Comparison of ENCODE assay signal across 11 cellular contexts in the genomic region with DNA sequence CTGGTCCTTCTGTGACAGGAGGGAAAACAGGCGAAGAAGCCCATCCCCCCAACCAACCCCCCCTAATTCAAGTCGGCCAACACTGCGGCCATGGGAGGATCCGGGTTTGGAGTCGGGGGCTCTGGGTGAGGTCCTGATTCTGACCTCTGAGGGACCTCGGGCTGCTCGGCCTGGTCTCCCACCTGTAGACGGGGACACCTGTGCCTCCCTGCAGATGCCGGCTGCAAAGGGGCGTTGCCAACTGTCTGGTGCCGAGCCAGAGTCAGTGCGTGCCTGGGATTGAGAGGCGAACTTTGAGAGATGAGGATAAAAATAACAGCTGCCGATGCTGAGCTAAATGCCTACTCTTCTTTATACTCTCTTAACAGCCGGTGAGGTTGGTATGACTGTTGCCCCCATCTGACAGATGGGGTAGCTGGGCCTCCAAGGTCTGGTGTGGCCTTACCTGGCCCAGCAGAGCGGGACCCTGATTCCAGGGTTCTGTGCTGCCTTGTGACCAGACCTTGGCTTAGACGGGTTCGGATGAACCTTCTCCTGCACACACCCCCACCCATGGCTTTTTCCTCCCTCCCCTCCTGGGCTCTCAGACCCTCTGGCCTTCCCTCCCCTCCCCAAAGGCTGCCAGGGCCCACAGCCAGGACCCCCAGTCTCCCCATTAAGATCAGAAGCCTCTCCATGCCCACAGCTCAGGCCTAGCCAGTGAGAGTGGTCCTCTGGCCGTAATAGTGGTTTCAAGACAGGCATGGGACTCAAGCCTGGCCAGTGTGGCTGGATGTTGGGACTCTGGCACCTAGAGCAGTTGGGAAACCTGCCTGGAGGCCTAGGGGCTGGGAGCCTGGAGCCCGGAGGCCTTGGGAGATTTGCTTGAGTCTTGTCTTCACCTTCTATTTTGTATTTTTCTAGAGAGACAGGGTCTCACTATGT. TPM values are rescaled to one million over a fixed set of nuclear protein-coding genes. Genes with fewer than 3 reads are reported as not detected.
DNase-seq lines count a peak whose midpoint lies in the region; ATAC-seq and TF ChIP-seq lines count a peak whose summit lies in the region.
"Had no signal": no experiment of that assay in that cellular context is flagged by ENCODE, and none has a peak within 500 bp of the region (broad histone marks: within the 10 kb centered on the region; RNA-seq: fewer than 3 reads in every experiment).

No MANE protein-coding gene starts in this region.

- intact Hi-C loops in testis (cut with DNase I; ENCODE audit: low total_unique reads), result no loop called here
- intact Hi-C loops in activated T-helper 1 cell treated with anti-CD3 and anti-CD28 coated beads, Interleukin-12 subunit alpha, Interleukin-12 subunit beta, Interleukin-2, Interleukin-4 antibody, amounts not matched to agents 30 ng/mL and 10 ng/mL and 1 ng/mL, durations not matched to agents 14 hours and 24 hours and 36 hours (cut with micrococcal nuclease), result no loop called here

- no peak for TF ChIP-seq POLR2A in testis (IDR thresholded peaks at IDR 0.05)

- H3K36me3 ChIP-seq in HUES48 (ENCODE audit: control insufficient read depth, insufficient read depth, low read length), result no peaks in the 10 kb centered on the region
- no peaks in the 10 kb centered on the region for H3K36me3 ChIP-seq in iPS-15b (ENCODE audit: control insufficient read depth, insufficient read depth, low read length)
- H3K36me3 ChIP-seq in testis (ENCODE audit: low read depth, missing control alignments), result no peaks in the 10 kb centered on the region
- H3K36me3 ChIP-seq: tibial artery had no signal

- peaks cover 17% of the 10 kb centered on the region for H3K4me1 Mint-ChIP-seq in WTC11
- H3K4me1 Mint-ChIP-seq in activated T-helper 1 cell treated with anti-CD3 and anti-CD28 coated beads, Interleukin-12 subunit alpha, Interleukin-12 subunit beta, Interleukin-2, Interleukin-4 antibody, amounts not matched to agents 30 ng/mL and 10 ng/mL and 1 ng/mL, durations not matched to agents 14 hours and 24 hours and 36 hours (ENCODE audit: low read depth), result no peaks in the 10 kb centered on the region

- H3K9me3 ChIP-seq in HUES48 (ENCODE audit: control insufficient read depth, insufficient read depth, low read length), result no peaks in the 10 kb centered on the region; the same call in 1 of the 2 replicates
- no peaks in the 10 kb centered on the region for H3K9me3 ChIP-seq in iPS-15b (ENCODE audit: control insufficient read depth, insufficient read depth, low read length)
- H3K9me3 ChIP-seq in testis, result no peaks in the 10 kb centered on the region
- H3K9me3 ChIP-seq: tibial artery had no signal

- H3K4me3 Mint-ChIP-seq in WTC11, result no peak overlapping the region
- no peak overlapping the region for H3K4me3 Mint-ChIP-seq in activated T-helper 1 cell treated with anti-CD3 and anti-CD28 coated beads, Interleukin-12 subunit alpha, Interleukin-12 subunit beta, Interleukin-2, Interleukin-4 antibody, amounts not matched to agents 30 ng/mL and 10 ng/mL and 1 ng/mL, durations not matched to agents 14 hours and 24 hours and 36 hours
- H3K4me3 Mint-ChIP-seq: immature natural killer cell had no signal

- peak; percentile 29 for ATAC-seq in WTC11

- peaks cover 7% of the 10 kb centered on the region for H3K9me3 Mint-ChIP-seq in WTC11
- H3K9me3 Mint-ChIP-seq in activated T-helper 1 cell treated with anti-CD3 and anti-CD28 coated beads, Interleukin-12 subunit alpha, Interleukin-12 subunit beta, Interleukin-2, Interleukin-4 antibody, amounts not matched to agents 30 ng/mL and 10 ng/mL and 1 ng/mL, durations not matched to agents 14 hours and 24 hours and 36 hours, result no peaks in the 10 kb centered on the region
- H3K9me3 Mint-ChIP-seq: IgD-negative memory B cell, immature natural killer cell had no signal

- TF ChIP-seq CTCF in WTC11 (IDR thresholded peaks at IDR 0.05), result no peak
- TF ChIP-seq CTCF in testis (IDR thresholded peaks at IDR 0.05), result no peak

- no peak overlapping the region for H3K27ac Mint-ChIP-seq in WTC11
- no peak overlapping the region for H3K27ac Mint-ChIP-seq in activated T-helper 1 cell treated with anti-CD3 and anti-CD28 coated beads, Interleukin-12 subunit alpha, Interleukin-12 subunit beta, Interleukin-2, Interleukin-4 antibody, amounts not matched to agents 30 ng/mL and 10 ng/mL and 1 ng/mL, durations not matched to agents 14 hours and 24 hours and 36 hours
- H3K27ac Mint-ChIP-seq: IgD-negative memory B cell, immature natural killer cell had no signal

- H3K36me3 Mint-ChIP-seq in WTC11, result peaks cover 16% of the 10 kb centered on the region
- no peaks in the 10 kb centered on the region for H3K36me3 Mint-ChIP-seq in activated T-helper 1 cell treated with anti-CD3 and anti-CD28 coated beads, Interleukin-12 subunit alpha, Interleukin-12 subunit beta, Interleukin-2, Interleukin-4 antibody, amounts not matched to agents 30 ng/mL and 10 ng/mL and 1 ng/mL, durations not matched to agents 14 hours and 24 hours and 36 hours (ENCODE audit: low read depth)
- H3K36me3 Mint-ChIP-seq: IgD-negative memory B cell, immature natural killer cell had no signal

- H3K4me3 ChIP-seq in HUES48 (ENCODE audit: low read depth, low read length) (peak overlapping the region; percentile 38; the same call in 1 of the 2 replicates), iPS-15b (ENCODE audit: low read depth, low read length) (peak overlapping the region; percentile 43), testis (peak overlapping the region; percentile 21 to 48)

- no peaks in the 10 kb centered on the region for H3K27me3 ChIP-seq in HUES48 (ENCODE audit: control insufficient read depth, insufficient read depth, low read length)
- no peaks in the 10 kb centered on the region for H3K27me3 ChIP-seq in iPS-15b (ENCODE audit: control insufficient read depth, insufficient read depth, low read length)
- no peaks in the 10 kb centered on the region for H3K27me3 ChIP-seq in testis

- DNase-seq in WTC11 (ENCODE audit: low spot score) (peak; percentile 11), testis (peak; percentile 40), AML-193 (lab: John Stamatoyannopoulos, UW) (no peak), A172 (ENCODE audit: low spot score) (no peak)
- no peak for DNase-seq in activated T-helper 1 cell treated with anti-CD3 and anti-CD28 coated beads, Interleukin-12 subunit alpha, Interleukin-12 subunit beta, Interleukin-2, Interleukin-4 antibody, amounts not matched to agents 30 ng/mL and 10 ng/mL and 1 ng/mL, durations not matched to agents 14 hours and 24 hours and 36 hours (ENCODE audit: low spot score)
- DNase-seq: cerebellar nuclear complex had no signal

- H3K4me1 ChIP-seq in HUES48 (ENCODE audit: control insufficient read depth, insufficient read depth, low read length), result peaks cover 3% of the 10 kb centered on the region; the same call in 1 of the 2 replicates
- no peaks in the 10 kb centered on the region for H3K4me1 ChIP-seq in iPS-15b (ENCODE audit: control insufficient read depth, insufficient read depth, low read length)
- peaks cover 10% of the 10 kb centered on the region for H3K4me1 ChIP-seq in testis

- POLR2A ChIA-PET in WTC11 (lab: Charles Lee), result no interaction called here

- CTCF ChIA-PET in WTC11 (lab: Charles Lee), result interaction anchor here (0.6 to 4.2 kb wide), 18 partner anchors 10 to 705 kb away, joined by 3 to 52 read pairs (median 4); a partner anchor contains a TSS

- no peak overlapping the region for H3K27ac ChIP-seq in HUES48 (ENCODE audit: low read depth, low read length)
- no peak overlapping the region for H3K27ac ChIP-seq in testis
- H3K27ac ChIP-seq: tibial artery had no signal

- H3K27me3 Mint-ChIP-seq in WTC11 (ENCODE audit: low read depth), result peaks cover 4% of the 10 kb centered on the region; the same call in 1 of the 2 replicates
- H3K27me3 Mint-ChIP-seq in activated T-helper 1 cell treated with anti-CD3 and anti-CD28 coated beads, Interleukin-12 subunit alpha, Interleukin-12 subunit beta, Interleukin-2, Interleukin-4 antibody, amounts not matched to agents 30 ng/mL and 10 ng/mL and 1 ng/mL, durations not matched to agents 14 hours and 24 hours and 36 hours (ENCODE audit: insufficient read depth), result peaks cover 4% of the 10 kb centered on the region

- 25 to 39% methylated on average over 14 to 20 of the region's 20 CpGs for WGBS in testis, 2 donors

- H3K9ac ChIP-seq in HUES48 (ENCODE audit: low read depth, low read length), result no peak overlapping the region
- H3K9ac ChIP-seq in iPS-15b (ENCODE audit: low read depth, low read length), result no peak overlapping the region

TF ChIP-seq in WTC11, 78 proteins besides CTCF, POLR2A, EP300 and RAD21 (continues in another document):
- TF ChIP-seq, protein P1, sequence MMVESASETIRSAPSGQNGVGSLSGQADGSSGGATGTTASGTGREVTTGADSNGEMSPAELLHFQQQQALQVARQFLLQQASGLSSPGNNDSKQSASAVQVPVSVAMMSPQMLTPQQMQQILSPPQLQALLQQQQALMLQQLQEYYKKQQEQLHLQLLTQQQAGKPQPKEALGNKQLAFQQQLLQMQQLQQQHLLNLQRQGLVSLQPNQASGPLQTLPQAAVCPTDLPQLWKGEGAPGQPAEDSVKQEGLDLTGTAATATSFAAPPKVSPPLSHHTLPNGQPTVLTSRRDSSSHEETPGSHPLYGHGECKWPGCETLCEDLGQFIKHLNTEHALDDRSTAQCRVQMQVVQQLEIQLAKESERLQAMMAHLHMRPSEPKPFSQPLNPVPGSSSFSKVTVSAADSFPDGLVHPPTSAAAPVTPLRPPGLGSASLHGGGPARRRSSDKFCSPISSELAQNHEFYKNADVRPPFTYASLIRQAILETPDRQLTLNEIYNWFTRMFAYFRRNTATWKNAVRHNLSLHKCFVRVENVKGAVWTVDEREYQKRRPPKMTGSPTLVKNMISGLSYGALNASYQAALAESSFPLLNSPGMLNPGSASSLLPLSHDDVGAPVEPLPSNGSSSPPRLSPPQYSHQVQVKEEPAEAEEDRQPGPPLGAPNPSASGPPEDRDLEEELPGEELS (CRISPR knock-in tag; IDR thresholded peaks at IDR 0.05), result no peak

RNA-seq across cellular contexts. Expression of a gene that starts 41.7 kb away (rescaled TPM):
- total RNA-seq in WTC11 (2021) (3.1 to 3.3 TPM (median 3.2 TPM) in 3 replicates), testis (1 to 10 TPM; 1.7 to 3.0 TPM)
- polyA plus RNA-seq in testis (ENCODE audit: insufficient read depth, low read depth, low replicate concordance), result 1.7 TPM
- not detected in 2 replicates for total RNA-seq in activated T-helper 1 cell treated with anti-CD3 and anti-CD28 coated beads, Interleukin-12 subunit alpha, Interleukin-12 subunit beta, Interleukin-2, Interleukin-4 antibody, amounts not matched to agents 30 ng/mL and 10 ng/mL and 1 ng/mL, durations not matched to agents 14 hours and 24 hours and 36 hours
- total RNA-seq in A172 (2014; rRNA removed; shearing (Covaris generic)), result 0.31 TPM in 1 of 2 replicates, not detected in the other
- polyA plus RNA-seq: IgD-negative memory B cell, immature natural killer cell had no signal

RNA-seq across cellular contexts. Expression of a gene that starts 54.5 kb away (rescaled TPM):
- 5.7 to 10.3 TPM (median 7.7 TPM) in 3 replicates for total RNA-seq in WTC11 (2021)
- total RNA-seq in testis, result 1 to 10 TPM; 6.7 to 8.6 TPM
- 10.4 TPM for polyA plus RNA-seq in testis (ENCODE audit: insufficient read depth, low read depth, low replicate concordance)
- 1.1 and 1.3 TPM in 2 replicates for total RNA-seq in activated T-helper 1 cell treated with anti-CD3 and anti-CD28 coated beads, Interleukin-12 subunit alpha, Interleukin-12 subunit beta, Interleukin-2, Interleukin-4 antibody, amounts not matched to agents 30 ng/mL and 10 ng/mL and 1 ng/mL, durations not matched to agents 14 hours and 24 hours and 36 hours
- 18.4 and 24.4 TPM in 2 replicates for total RNA-seq in A172 (2014; rRNA removed; shearing (Covaris generic))

Comparison
In these comparisons a context has a peak if more than half of its experiments do, and no peak if none do; other contexts are left out.
1. DNase-seq: peak in WTC11 (single experiment) and testis (single experiment); none in activated T-helper 1 cell treated with anti-CD3 and anti-CD28 coated beads, Interleukin-12 subunit alpha, Interleukin-12 subunit beta, Interleukin-2, Interleukin-4 antibody, amounts not matched to agents 30 ng/mL and 10 ng/mL and 1 ng/mL, durations not matched to agents 14 hours and 24 hours and 36 hours (single experiment), AML-193 (0 of 2) and A172 (single experiment).
2. Peak in every context shown above with its lines, with median percentiles within 50 percentile points of each other: H3K4me3 ChIP-seq.